ENCODE assay signal across 12 cellular contexts in the genomic region with DNA sequence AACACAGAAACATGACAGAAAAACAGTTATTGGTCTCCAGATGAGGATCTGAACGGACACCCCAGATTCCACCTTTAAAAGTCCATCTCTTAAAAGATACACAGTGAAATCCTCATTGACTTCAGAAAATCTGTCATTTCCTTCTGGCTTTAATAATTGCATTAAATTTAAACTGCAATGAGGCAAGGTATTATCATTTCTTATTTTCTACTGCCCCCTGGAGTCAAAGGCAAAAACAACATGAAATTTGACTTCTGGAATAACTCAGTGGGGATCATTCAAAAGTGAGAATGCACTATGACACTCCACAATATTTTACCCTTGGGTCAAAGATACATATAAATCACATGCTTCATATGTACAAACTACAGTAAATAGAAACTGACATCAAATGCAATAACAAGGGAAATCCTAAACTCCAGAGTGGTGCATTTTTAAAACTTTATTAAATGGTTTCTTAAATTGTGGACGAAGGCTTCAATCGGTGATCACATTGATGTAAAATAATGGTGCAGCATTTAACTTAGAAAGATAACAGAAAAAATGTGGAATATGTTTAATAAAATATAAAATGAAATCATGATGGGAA. TPM values are rescaled to one million over a fixed set of nuclear protein-coding genes. Genes with fewer than 3 reads are reported as not detected.
DNase-seq lines count a peak whose midpoint lies in the region; ATAC-seq and TF ChIP-seq lines count a peak whose summit lies in the region.
"Had no signal": no experiment of that assay in that cellular context is flagged by ENCODE, and none has a peak within 500 bp of the region (broad histone marks: within the 10 kb centered on the region; RNA-seq: fewer than 3 reads in every experiment).

No MANE protein-coding gene starts in this region.

- no peak for TF ChIP-seq POLR2A in esophagus muscularis mucosa (IDR thresholded peaks at IDR 0.05; ENCODE audit: low read depth)

- no peaks in the 10 kb centered on the region for H3K27me3 Mint-ChIP-seq in activated CD8-positive, alpha-beta T cell treated with anti-CD3 and anti-CD28 coated beads for 36 hours
- no peaks in the 10 kb centered on the region for H3K27me3 Mint-ChIP-seq in activated CD8-positive, alpha-beta T cell treated with anti-CD3 and anti-CD28 coated beads, Interleukin-2, amount 10 ng/mL, durations not matched to agents 7 days and 5 days (ENCODE audit: low read depth)
- peaks cover 0 to 9% of the 10 kb centered on the region in 2 donors for H3K27me3 Mint-ChIP-seq in T-cell
- no peaks in the 10 kb centered on the region for H3K27me3 Mint-ChIP-seq in naive thymus-derived CD8-positive, alpha-beta T cell

- no peak overlapping the region for H3K27ac Mint-ChIP-seq in activated CD8-positive, alpha-beta T cell treated with anti-CD3 and anti-CD28 coated beads for 36 hours
- no peak overlapping the region for H3K27ac Mint-ChIP-seq in activated CD8-positive, alpha-beta T cell treated with anti-CD3 and anti-CD28 coated beads, Interleukin-2, amount 10 ng/mL, durations not matched to agents 7 days and 5 days
- no peak overlapping the region for H3K27ac Mint-ChIP-seq in T-cell
- H3K27ac Mint-ChIP-seq in naive thymus-derived CD8-positive, alpha-beta T cell = no peak overlapping the region

- WGBS in esophagus muscularis mucosa = 58% methylated on average over 3 of the region's 3 CpGs

- no peak overlapping the region for H3K9ac ChIP-seq in OCI-LY1 (ENCODE audit: low read length)

- CTCF ChIA-PET in activated CD8-positive, alpha-beta T cell treated with anti-CD3 and anti-CD28 coated beads for 36 hours (lab: Charles Lee) = no interaction called here
- CTCF ChIA-PET in activated CD8-positive, alpha-beta T cell treated with anti-CD3 and anti-CD28 coated beads, Interleukin-2, amount 10 ng/mL, durations not matched to agents 7 days and 5 days (lab: Charles Lee) = no interaction called here
- CTCF ChIA-PET in T-cell (lab: Charles Lee) = no interaction called here

- POLR2A ChIA-PET in activated CD8-positive, alpha-beta T cell treated with anti-CD3 and anti-CD28 coated beads for 36 hours (lab: Charles Lee) = no interaction called here
- POLR2A ChIA-PET in activated CD8-positive, alpha-beta T cell treated with anti-CD3 and anti-CD28 coated beads, Interleukin-2, amount 10 ng/mL, durations not matched to agents 7 days and 5 days (lab: Charles Lee) = no interaction called here
- POLR2A ChIA-PET in T-cell (lab: Charles Lee) = no interaction called here
- POLR2A ChIA-PET in naive thymus-derived CD8-positive, alpha-beta T cell (lab: Charles Lee) = no interaction called here

- H2AFZ ChIP-seq in OCI-LY1 (ENCODE audit: low read length) = no peak overlapping the region

- no peaks in the 10 kb centered on the region for H3F3A ChIP-seq in OCI-LY1 (ENCODE audit: insufficient read depth, low read length)

- no peak overlapping the region for H3K4me2 ChIP-seq in OCI-LY1 (ENCODE audit: low read length)

- TF ChIP-seq EP300 in esophagus muscularis mucosa (IDR thresholded peaks at IDR 0.05) = no peak

- no peaks in the 10 kb centered on the region for H3K36me3 Mint-ChIP-seq in activated CD8-positive, alpha-beta T cell treated with anti-CD3 and anti-CD28 coated beads for 36 hours (ENCODE audit: low read depth)
- no peaks in the 10 kb centered on the region for H3K36me3 Mint-ChIP-seq in activated CD8-positive, alpha-beta T cell treated with anti-CD3 and anti-CD28 coated beads, Interleukin-2, amount 10 ng/mL, durations not matched to agents 7 days and 5 days (ENCODE audit: low read depth)
- no peaks in the 10 kb centered on the region for H3K36me3 Mint-ChIP-seq in T-cell
- no peaks in the 10 kb centered on the region for H3K36me3 Mint-ChIP-seq in naive thymus-derived CD8-positive, alpha-beta T cell

- peak; percentile 28 for TF ChIP-seq CTCF in activated CD8-positive, alpha-beta T cell treated with anti-CD3 and anti-CD28 coated beads for 36 hours (IDR thresholded peaks at IDR 0.05)
- TF ChIP-seq CTCF in OCI-LY1 (IDR thresholded peaks at IDR 0.05; ENCODE audit: low read length) (peak; percentile 45; the same call in 1 of the 2 replicates), esophagus muscularis mucosa (IDR thresholded peaks at IDR 0.05) (peak in 2 of 3 experiments; percentile 9 to 30), BE2C (IDR thresholded peaks at IDR 0.05; ENCODE audit: low read depth, low read length) (no peak)

- no peaks in the 10 kb centered on the region for H4K20me1 ChIP-seq in OCI-LY1 (ENCODE audit: insufficient read depth, low read length)

- H3K4me1 ChIP-seq in OCI-LY1 (ENCODE audit: insufficient read depth, low read length, severe bottlenecking) (no peaks in the 10 kb centered on the region), esophagus muscularis mucosa (no peaks in the 10 kb centered on the region), BE2C (no peaks in the 10 kb centered on the region)

- ATAC-seq in activated CD8-positive, alpha-beta T cell treated with anti-CD3 and anti-CD28 coated beads for 36 hours = no peak
- ATAC-seq in activated CD8-positive, alpha-beta T cell treated with anti-CD3 and anti-CD28 coated beads, Interleukin-2, amount 10 ng/mL, durations not matched to agents 7 days and 5 days = no peak
- ATAC-seq in T-cell (replicated peaks in 1 of 4) = no peak
- ATAC-seq in naive thymus-derived CD8-positive, alpha-beta T cell = no peak

- DNase-seq in activated CD8-positive, alpha-beta T cell treated with anti-CD3 and anti-CD28 coated beads for 36 hours = no peak
- no peak for DNase-seq in activated CD8-positive, alpha-beta T cell treated with anti-CD3 and anti-CD28 coated beads, Interleukin-2, amount 10 ng/mL, durations not matched to agents 7 days and 5 days
- DNase-seq in esophagus muscularis mucosa (ENCODE audit: extremely low spot score) (no peak), superior temporal gyrus (ENCODE audit: extremely low spot score) (peak; percentile 65), BE2C (no peak), T-cell (no peak)
- no peak for DNase-seq in naive thymus-derived CD8-positive, alpha-beta T cell
- DNase-seq: activated gamma-delta T cell; DMS79 treated with DMSO at 0.1 percent for 48 hours; SHP77 treated with DMSO at 0.1 percent for 48 hours; stimulated activated CD4-positive, alpha-beta T cell treated with anti-CD3 and anti-CD28 coated beads, Interleukin-2, amount 100 ng/mL, for 48 hours had no signal

- no peaks in the 10 kb centered on the region for H3K9me2 ChIP-seq in OCI-LY1 (ENCODE audit: low read depth, low read length)

- H3K79me2 ChIP-seq in OCI-LY1 (ENCODE audit: insufficient read depth, low read length) = no peaks in the 10 kb centered on the region

- peaks cover 4% of the 10 kb centered on the region for H3K9me3 Mint-ChIP-seq in activated CD8-positive, alpha-beta T cell treated with anti-CD3 and anti-CD28 coated beads for 36 hours
- no peaks in the 10 kb centered on the region for H3K9me3 Mint-ChIP-seq in activated CD8-positive, alpha-beta T cell treated with anti-CD3 and anti-CD28 coated beads, Interleukin-2, amount 10 ng/mL, durations not matched to agents 7 days and 5 days (ENCODE audit: insufficient read depth)
- no peaks in the 10 kb centered on the region for H3K9me3 Mint-ChIP-seq in T-cell
- H3K9me3 Mint-ChIP-seq in naive thymus-derived CD8-positive, alpha-beta T cell = peaks cover 0 to 2% (median 0%) of the 10 kb centered on the region in 9 donors

- H3K9me3 ChIP-seq in OCI-LY1 (ENCODE audit: low read length) = no peaks in the 10 kb centered on the region
- no peaks in the 10 kb centered on the region for H3K9me3 ChIP-seq in esophagus muscularis mucosa
- H3K9me3 ChIP-seq in BE2C = no peaks in the 10 kb centered on the region

- H3K27ac ChIP-seq in OCI-LY1 (ENCODE audit: low read depth, low read length, poor library complexity, severe bottlenecking) = no peak overlapping the region
- no peak overlapping the region for H3K27ac ChIP-seq in esophagus muscularis mucosa (replicated peaks in 1 of 4)

- H3K4me3 ChIP-seq in OCI-LY1 (ENCODE audit: low read depth, low read length, poor library complexity, severe bottlenecking) = no peak overlapping the region
- no peak overlapping the region for H3K4me3 ChIP-seq in esophagus muscularis mucosa
- no peak overlapping the region for H3K4me3 ChIP-seq in BE2C (ENCODE audit: low read depth, low read length)

- no peaks in the 10 kb centered on the region for H3K36me3 ChIP-seq in OCI-LY1 (ENCODE audit: insufficient read depth, low read length)
- no peaks in the 10 kb centered on the region for H3K36me3 ChIP-seq in esophagus muscularis mucosa
- no peaks in the 10 kb centered on the region for H3K36me3 ChIP-seq in BE2C

- intact Hi-C loops in activated CD8-positive, alpha-beta T cell treated with anti-CD3 and anti-CD28 coated beads for 36 hours (cut with micrococcal nuclease) = no loop called here
- intact Hi-C loops in esophagus muscularis mucosa (cut with DNase I) = no loop called here

- H3K4me1 Mint-ChIP-seq in activated CD8-positive, alpha-beta T cell treated with anti-CD3 and anti-CD28 coated beads for 36 hours (ENCODE audit: low read depth) = no peaks in the 10 kb centered on the region
- no peaks in the 10 kb centered on the region for H3K4me1 Mint-ChIP-seq in activated CD8-positive, alpha-beta T cell treated with anti-CD3 and anti-CD28 coated beads, Interleukin-2, amount 10 ng/mL, durations not matched to agents 7 days and 5 days (ENCODE audit: low read depth)
- H3K4me1 Mint-ChIP-seq in T-cell = no peaks in the 10 kb centered on the region
- no peaks in the 10 kb centered on the region for H3K4me1 Mint-ChIP-seq in naive thymus-derived CD8-positive, alpha-beta T cell

- no peak overlapping the region for H3K4me3 Mint-ChIP-seq in activated CD8-positive, alpha-beta T cell treated with anti-CD3 and anti-CD28 coated beads for 36 hours
- no peak overlapping the region for H3K4me3 Mint-ChIP-seq in activated CD8-positive, alpha-beta T cell treated with anti-CD3 and anti-CD28 coated beads, Interleukin-2, amount 10 ng/mL, durations not matched to agents 7 days and 5 days
- H3K4me3 Mint-ChIP-seq in T-cell = no peak overlapping the region
- no peak overlapping the region for H3K4me3 Mint-ChIP-seq in naive thymus-derived CD8-positive, alpha-beta T cell

- H3K27me3 ChIP-seq in OCI-LY1 (ENCODE audit: insufficient read depth, low read length) (no peaks in the 10 kb centered on the region), esophagus muscularis mucosa (no peaks in the 10 kb centered on the region), BE2C (no peaks in the 10 kb centered on the region)

RNA-seq across cellular contexts. Expression of a gene that starts 56.4 kb away (rescaled TPM):
- not detected for total RNA-seq in activated CD8-positive, alpha-beta T cell treated with anti-CD3 and anti-CD28 coated beads for 36 hours
- not detected for total RNA-seq in activated CD8-positive, alpha-beta T cell treated with anti-CD3 and anti-CD28 coated beads, Interleukin-2, amount 10 ng/mL, durations not matched to agents 7 days and 5 days
- total RNA-seq in esophagus muscularis mucosa (not detected), T-cell (not detected)
- polyA plus RNA-seq in BE2C (2012; ENCODE audit: insufficient read depth, insufficient read length, low read depth) = not detected
- total RNA-seq in naive thymus-derived CD8-positive, alpha-beta T cell = not detected
- polyA plus RNA-seq in naive thymus-derived CD8-positive, alpha-beta T cell = not detected
